19 cellular contexts compared by ENCODE assay signal in the genomic region with DNA sequence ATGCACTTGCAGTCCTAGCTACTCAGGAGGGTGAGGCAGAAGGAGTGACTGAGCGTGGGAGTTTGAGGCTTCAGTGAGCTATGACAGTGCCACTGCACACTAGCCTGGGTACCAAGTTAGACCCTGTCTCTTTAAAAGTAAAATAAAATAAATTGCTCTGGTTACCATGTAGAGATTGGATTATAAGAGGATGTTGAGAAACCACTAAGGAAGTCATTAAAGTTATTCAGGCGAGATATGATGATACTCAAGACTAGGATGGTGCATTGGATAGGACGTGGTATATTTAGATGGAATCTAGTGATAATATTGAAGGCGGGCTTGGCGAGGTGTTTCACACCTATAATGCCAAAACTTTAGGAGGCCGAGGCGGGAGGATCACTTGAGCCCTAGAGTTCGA.
"Had no signal": no experiment of that assay in that cellular context is flagged by ENCODE, and none has a peak within 500 bp of the region (broad histone marks: within the 10 kb centered on the region; RNA-seq: fewer than 3 reads in every experiment).

No MANE protein-coding gene starts in this region.

- H3K9me3 Mint-ChIP-seq: effector memory CD8-positive, alpha-beta T cell had no signal

- H3K4me3 Mint-ChIP-seq: activated CD4-positive, alpha-beta memory T cell treated with anti-CD3 and anti-CD28 coated beads, Interleukin-2, amount 10 ng/mL, durations not matched to agents 7 days and 5 days; activated naive CD4-positive, alpha-beta T cell treated with anti-CD3 and anti-CD28 coated beads for 36 hours; activated naive CD8-positive, alpha-beta T cell treated with anti-CD3 and anti-CD28 coated beads, Interleukin-2, amount 10 ng/mL, durations not matched to agents 7 days and 5 days; activated T-cell treated with anti-CD3 and anti-CD28 coated beads, Interleukin-2, amount 50 U/mL, for 72 hours; effector memory CD8-positive, alpha-beta T cell; T-helper 1 cell treated with Interleukin-12 subunit alpha and Interleukin-12 subunit beta and Interleukin-4 antibody, amounts not matched to agents 30 μg/mL and 1 μg/mL, for 36 hours had no signal

- H3K4me1 Mint-ChIP-seq: activated CD4-positive, alpha-beta memory T cell treated with anti-CD3 and anti-CD28 coated beads, Interleukin-2, amount 10 ng/mL, durations not matched to agents 7 days and 5 days; activated naive CD8-positive, alpha-beta T cell treated with anti-CD3 and anti-CD28 coated beads, Interleukin-2, amount 10 ng/mL, durations not matched to agents 7 days and 5 days had no signal

- H3K27me3 Mint-ChIP-seq: activated CD4-positive, alpha-beta memory T cell treated with anti-CD3 and anti-CD28 coated beads, Interleukin-2, amount 10 ng/mL, durations not matched to agents 7 days and 5 days; activated naive CD8-positive, alpha-beta T cell treated with anti-CD3 and anti-CD28 coated beads, Interleukin-2, amount 10 ng/mL, durations not matched to agents 7 days and 5 days; effector memory CD8-positive, alpha-beta T cell had no signal

- H3K27ac Mint-ChIP-seq: activated CD4-positive, alpha-beta memory T cell treated with anti-CD3 and anti-CD28 coated beads, Interleukin-2, amount 10 ng/mL, durations not matched to agents 7 days and 5 days; activated naive CD4-positive, alpha-beta T cell treated with anti-CD3 and anti-CD28 coated beads for 36 hours; activated naive CD8-positive, alpha-beta T cell treated with anti-CD3 and anti-CD28 coated beads, Interleukin-2, amount 10 ng/mL, durations not matched to agents 7 days and 5 days; activated T-cell treated with anti-CD3 and anti-CD28 coated beads, Interleukin-2, amount 50 U/mL, for 72 hours; effector memory CD8-positive, alpha-beta T cell; T-helper 1 cell treated with Interleukin-12 subunit alpha and Interleukin-12 subunit beta and Interleukin-4 antibody, amounts not matched to agents 30 μg/mL and 1 μg/mL, for 36 hours had no signal

- DNase-seq: activated CD4-positive, alpha-beta memory T cell treated with anti-CD3 and anti-CD28 coated beads, Interleukin-2, amount 10 ng/mL, durations not matched to agents 7 days and 5 days; activated CD4-positive, alpha-beta T cell treated with anti-CD3 and anti-CD28 coated beads for 48 hours; activated effector memory CD4-positive, alpha-beta T cell treated with Interleukin-2 at 50 U/mL for 16 hours; activated naive CD4-positive, alpha-beta T cell treated with anti-CD3 and anti-CD28 coated beads for 36 hours; activated naive CD8-positive, alpha-beta T cell treated with anti-CD3 and anti-CD28 coated beads, Interleukin-2, amount 10 ng/mL, durations not matched to agents 7 days and 5 days; activated T-cell treated with anti-CD3 and anti-CD28 coated beads, Interleukin-2, amount 50 U/mL, for 72 hours; amniotic stem cell; colonic mucosa; dorsolateral prefrontal cortex; effector memory CD8-positive, alpha-beta T cell; hypothalamus; mesenchymal stem cell; mucosa of descending colon; pancreas; right cardiac atrium; stimulated activated CD4-positive, alpha-beta T cell treated with anti-CD3 and anti-CD28 coated beads, Interleukin-12 subunit alpha, Interleukin-12 subunit beta, amount 100 ng/mL, for 4 hours; stimulated activated CD4-positive, alpha-beta T cell treated with anti-CD3 and anti-CD28 coated beads, Interleukin-4, amount 100 ng/mL, for 4 hours; stimulated activated naive CD8-positive, alpha-beta T cell treated with anti-CD3 and anti-CD28 coated beads, Interleukin-15, Interleukin-2, amounts not matched to agents 100 U/mL and 50 U/mL, for 24 hours had no signal
